In genomic region chr18:23849141-23849540, GRCh38 we compare ENCODE assay signal across 22 cellular contexts.
DNase-seq lines count a peak whose midpoint lies in the region; ATAC-seq and TF ChIP-seq lines count a peak whose summit lies in the region.
"Had no signal": no experiment of that assay in that cellular context is flagged by ENCODE, and none has a peak within 500 bp of the region (broad histone marks: within the 10 kb centered on the region; RNA-seq: fewer than 3 reads in every experiment).

No MANE protein-coding gene starts in this region.

- H3K4me1 Mint-ChIP-seq in GM23338 (peaks cover 19% of the 10 kb centered on the region), mesothelial cell of epicardium (peaks cover 20% of the 10 kb centered on the region)

- H3K27me3 ChIP-seq in GM23338 (ENCODE audit: insufficient read depth): no peaks in the 10 kb centered on the region
- H3K27me3 ChIP-seq in PC-9 (ENCODE audit: insufficient read depth, low read depth): no peaks in the 10 kb centered on the region
- no peaks in the 10 kb centered on the region for H3K27me3 ChIP-seq in HAP-1 (ENCODE audit: low read depth)
- H3K27me3 ChIP-seq: MG63 had no signal

- H3K79me2 ChIP-seq in GM23338 (replicated peaks; ENCODE audit: insufficient read depth) (no peaks in the 10 kb centered on the region), PC-9 (ENCODE audit: low read depth) (no peaks in the 10 kb centered on the region)

- H3K4me3 ChIP-seq in GM23338 (no peak overlapping the region), PC-9 (no peak overlapping the region), epithelial cell of esophagus (ENCODE audit: low read length) (no peak overlapping the region), HAP-1 (no peak overlapping the region)
- H3K4me3 ChIP-seq: A549, MG63 had no signal

- H3K27ac ChIP-seq in GM23338 (ENCODE audit: low read depth) (no peak overlapping the region), PC-9 (peak overlapping the region; percentile 73)
- H3K27ac ChIP-seq: A549, C4-2B had no signal

- H4K20me1 ChIP-seq in GM23338 (replicated peaks; ENCODE audit: insufficient read depth): no peaks in the 10 kb centered on the region
- H4K20me1 ChIP-seq in PC-9 (ENCODE audit: insufficient read depth): no peaks in the 10 kb centered on the region

- TF ChIP-seq CTCF in GM23338 (conservative IDR thresholded peaks at IDR 0.05; ENCODE audit: low read depth in 2 of 2): no peak
- TF ChIP-seq CTCF in PC-9 (conservative IDR thresholded peaks at IDR 0.05): no peak
- TF ChIP-seq CTCF in epithelial cell of esophagus (IDR thresholded peaks at IDR 0.05; ENCODE audit: insufficient read depth, low read depth, low read length, missing control alignments): no peak
- TF ChIP-seq CTCF in mesothelial cell of epicardium (IDR thresholded peaks at IDR 0.05; ENCODE audit: unreplicated experiment): no peak
- no peak for TF ChIP-seq CTCF in omental fat pad (IDR thresholded peaks at IDR 0.05)

- H3K27me3 Mint-ChIP-seq in GM23338 (ENCODE audit: insufficient read depth, low read depth, poor library complexity) (peaks cover 6% of the 10 kb centered on the region), mesothelial cell of epicardium (ENCODE audit: low read depth) (no peaks in the 10 kb centered on the region)

- POLR2A ChIA-PET in PC-9 (lab: Charles Lee; ENCODE audit: unreplicated experiment): no interaction called here

- in situ Hi-C loops in HAP-1 (cut with MboI; ENCODE audit: low sequenced_read_pairs): no loop called here

- H3K9me3 ChIP-seq in PC-9 (ENCODE audit: insufficient read depth, low read depth): no peaks in the 10 kb centered on the region
- H3K9me3 ChIP-seq in HAP-1: no peaks in the 10 kb centered on the region
- H3K9me3 ChIP-seq: A549, MG63 had no signal

- intact Hi-C loops in PC-9 (cut with micrococcal nuclease; ENCODE audit: unreplicated experiment): no loop called here

- H3K9me3 Mint-ChIP-seq in GM23338: no peaks in the 10 kb centered on the region
- no peaks in the 10 kb centered on the region for H3K9me3 Mint-ChIP-seq in mesothelial cell of epicardium

- peaks cover 11% of the 10 kb centered on the region; the same call in 1 of the 2 replicates for H3K9me2 ChIP-seq in GM23338 (ENCODE audit: insufficient read depth)
- no peaks in the 10 kb centered on the region for H3K9me2 ChIP-seq in PC-9 (ENCODE audit: insufficient read depth)

- H3K4me2 ChIP-seq in GM23338 (peak overlapping the region; percentile 31; the same call in 1 of the 2 replicates), PC-9 (peak overlapping the region; percentile 26)
- H3K4me2 ChIP-seq: A549 had no signal

- H3K4me1 ChIP-seq in GM23338 (ENCODE audit: insufficient read depth) (peaks cover 18% of the 10 kb centered on the region), PC-9 (replicated peaks; ENCODE audit: insufficient read depth) (peaks cover 25% of the 10 kb centered on the region), HAP-1 (no peaks in the 10 kb centered on the region)
- H3K4me1 ChIP-seq: A549 had no signal

- H3K36me3 ChIP-seq in GM23338 (ENCODE audit: insufficient read depth) (no peaks in the 10 kb centered on the region), PC-9 (ENCODE audit: low read depth) (no peaks in the 10 kb centered on the region), HAP-1 (replicated peaks) (no peaks in the 10 kb centered on the region)

- BruUV-seq in PC-9 (replicated peaks; lab: Mats Ljungman, UMichigan): no TSS peak

- H3F3A ChIP-seq in GM23338 (replicated peaks; ENCODE audit: low read depth) (no peaks in the 10 kb centered on the region), PC-9 (ENCODE audit: insufficient read depth, low read depth) (peaks cover 18% of the 10 kb centered on the region; the same call in 1 of the 2 replicates)

- H3K36me3 Mint-ChIP-seq in GM23338 (ENCODE audit: low read depth) (no peaks in the 10 kb centered on the region), mesothelial cell of epicardium (no peaks in the 10 kb centered on the region)

- CTCF ChIA-PET in PC-9 (lab: Charles Lee): no interaction called here

- ATAC-seq in GM23338: no peak
- no peak for ATAC-seq in omental fat pad (ENCODE audit: low FRiP score)
- ATAC-seq: A549 had no signal

- no peak for DNase-seq in GM23338 (ENCODE audit: low spot score)
- peak in 1 of 2 experiments; percentile 73 for DNase-seq in PC-9
- peak; percentile 76 for DNase-seq in epithelial cell of esophagus (ENCODE audit: low read depth)
- no peak for DNase-seq in mesothelial cell of epicardium (ENCODE audit: low spot score in 2 of 2, unreplicated experiment in 2 of 2)
- no peak for DNase-seq in HK-2 (ENCODE audit: unreplicated experiment)
- DNase-seq in omental fat pad (ENCODE audit: low spot score): no peak
- DNase-seq in HAP-1 (ENCODE audit: low spot score in 2 of 2): no peak
- no peak for DNase-seq in dermis blood vessel endothelial cell
- DNase-seq: DMS153; HCEC 1CT; KBM-7; MG63; NCI-H1092; NCI-H146; NCI-H2081; NCI-H226; NCI-H524 treated with DMSO at 0.1 percent for 48 hours; NK-92 treated with Interleukin-12 subunit alpha and Interleukin-12 subunit beta, amount 100 ng/mL, for 24 hours; RPMI8226; SW 1271 had no signal

- H2AFZ ChIP-seq in GM23338: peak overlapping the region; percentile 43
- no peak overlapping the region for H2AFZ ChIP-seq in PC-9

- no peak overlapping the region for H3K4me3 Mint-ChIP-seq in GM23338
- no peak overlapping the region for H3K4me3 Mint-ChIP-seq in mesothelial cell of epicardium

- H3K27ac Mint-ChIP-seq in GM23338: 0 out of 2 replicates have a peak overlapping the region, but pooled peaks have one; percentile 52
- peak overlapping the region; percentile 60 for H3K27ac Mint-ChIP-seq in mesothelial cell of epicardium

TF ChIP-seq in GM23338, 12 proteins besides CTCF, POLR2A, EP300 and RAD21 (continues in another document):
- TF ChIP-seq ETS1 (IDR thresholded peaks at IDR 0.05) (no peak), CREB1 (CRISPR knock-in tag; IDR thresholded peaks at IDR 0.05; ENCODE audit: low read depth) (no peak), EZH2 (IDR thresholded peaks at IDR 0.05; ENCODE audit: low read depth, unreplicated experiment) (no peak), NANOG (IDR thresholded peaks at IDR 0.05; ENCODE audit: borderline replicate concordance) (no peak), REST (IDR thresholded peaks at IDR 0.05; ENCODE audit: unreplicated experiment) (no peak)
